Comparison of ENCODE assay signal across 25 cellular contexts in the genomic region with DNA sequence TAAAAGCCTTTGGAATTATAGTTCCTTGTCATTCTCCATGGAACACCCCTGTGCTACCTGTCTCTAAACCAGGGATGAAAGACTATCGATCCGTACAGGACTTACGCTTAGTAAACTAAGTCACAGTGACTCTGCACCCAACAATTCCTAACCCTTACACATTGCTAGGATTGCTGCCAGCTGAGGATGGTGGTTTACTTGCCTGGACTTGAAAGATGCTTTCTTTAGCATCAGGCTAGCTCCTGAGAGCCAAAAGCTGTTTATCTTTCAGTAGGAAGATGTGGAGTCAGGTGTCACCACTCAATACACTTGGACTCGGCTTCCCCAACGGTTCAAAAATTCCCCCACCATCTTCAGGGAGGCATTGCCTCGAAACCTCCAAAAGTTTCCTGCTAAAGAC.
"Had no signal": no experiment of that assay in that cellular context is flagged by ENCODE, and none has a peak within 500 bp of the region (broad histone marks: within the 10 kb centered on the region; RNA-seq: fewer than 3 reads in every experiment).

No MANE protein-coding gene starts in this region.

- H3K27ac ChIP-seq: coronary artery, esophagus squamous epithelium, gastroesophageal sphincter, heart left ventricle, hepatocyte, left lung, lower lobe of right lung had no signal

- H3K27me3 Mint-ChIP-seq: central memory CD8-positive, alpha-beta T cell; dendritic cell treated with granulocyte-macrophage colony-stimulating factor and Interleukin-4, amounts not matched to agents 40 ng/mL and 50 ng/mL, for 4 days; effector memory CD8-positive, alpha-beta T cell; naive B cell had no signal

- H3K36me3 Mint-ChIP-seq: immature natural killer cell, mesothelial cell of epicardium, naive B cell had no signal

- H3K4me3 Mint-ChIP-seq: central memory CD8-positive, alpha-beta T cell; dendritic cell treated with granulocyte-macrophage colony-stimulating factor and Interleukin-4, amounts not matched to agents 40 ng/mL and 50 ng/mL, for 4 days; effector memory CD8-positive, alpha-beta T cell; endodermal cell; immature natural killer cell; mesothelial cell of epicardium; naive B cell had no signal

- H3K27me3 ChIP-seq: esophagus squamous epithelium, gastroesophageal sphincter, heart left ventricle, hepatocyte, left lung had no signal

- H3K4me1 ChIP-seq: esophagus squamous epithelium, gastroesophageal sphincter, heart left ventricle, left lung, lower lobe of right lung had no signal

- H3K9me3 ChIP-seq: esophagus squamous epithelium, gastroesophageal sphincter, heart left ventricle, left lung, lower lobe of right lung had no signal

- H3K4me1 Mint-ChIP-seq: central memory CD8-positive, alpha-beta T cell; endodermal cell; immature natural killer cell; mesothelial cell of epicardium; naive B cell had no signal

- H3K4me3 ChIP-seq: coronary artery, esophagus squamous epithelium, gastroesophageal sphincter, heart left ventricle, hepatocyte, left lung, lower lobe of right lung, mucosa of descending colon had no signal

- DNase-seq: cerebellar nuclear complex; effector CD8-positive, alpha-beta T cell; effector memory CD8-positive, alpha-beta T cell; endodermal cell; erythroblast; esophagus squamous epithelium; foreskin fibroblast; heart left ventricle; hypothalamus; immature natural killer cell; islet precursor cell; kidney; left lung; left ventricle myocardium superior; lower lobe of right lung; mesendoderm; mucosa of descending colon; naive B cell had no signal

- H3K27ac Mint-ChIP-seq: dendritic cell treated with granulocyte-macrophage colony-stimulating factor and Interleukin-4, amounts not matched to agents 40 ng/mL and 50 ng/mL, for 4 days; effector memory CD8-positive, alpha-beta T cell; endodermal cell; immature natural killer cell; mesothelial cell of epicardium; naive B cell had no signal

- H3K9me3 Mint-ChIP-seq: dendritic cell treated with granulocyte-macrophage colony-stimulating factor and Interleukin-4, amounts not matched to agents 40 ng/mL and 50 ng/mL, for 4 days; endodermal cell; mesothelial cell of epicardium; naive B cell had no signal

- ATAC-seq: effector memory CD8-positive, alpha-beta T cell; esophagus mucosa; gastroesophageal sphincter; heart left ventricle; left lung; left ventricle myocardium superior; lower lobe of right lung; mucosa of descending colon had no signal

- H3K36me3 ChIP-seq: esophagus squamous epithelium, gastroesophageal sphincter, heart left ventricle, left lung, lower lobe of right lung had no signal
